Comparison of ENCODE assay signal across 14 cellular contexts in genomic region chr20:32527052-32527446, GRCh38. TPM values are rescaled to one million over a fixed set of nuclear protein-coding genes. Genes with fewer than 3 reads are reported as not detected.
DNase-seq lines count a peak whose midpoint lies in the region; ATAC-seq, FAIRE-seq and TF ChIP-seq lines count a peak whose summit lies in the region.
"Had no signal": no experiment of that assay in that cellular context is flagged by ENCODE, and none has a peak within 500 bp of the region (broad histone marks: within the 10 kb centered on the region; RNA-seq: fewer than 3 reads in every experiment).

No MANE protein-coding gene starts in this region.

- H3K27me3 ChIP-seq in right atrium auricular region (no peaks in the 10 kb centered on the region), right cardiac atrium (ENCODE audit: control insufficient read depth, insufficient read depth) (no peaks in the 10 kb centered on the region), tibial nerve (no peaks in the 10 kb centered on the region)
- H3K27me3 ChIP-seq: adrenal gland, SJSA1 had no signal

- H3K27me3 Mint-ChIP-seq in activated T-cell treated with anti-CD3 and anti-CD28 coated beads, Interleukin-2, amount 50 U/mL, for 72 hours (ENCODE audit: low read depth), result no peaks in the 10 kb centered on the region

- H3K4me1 ChIP-seq in right atrium auricular region (peaks cover 0 to 62% of the 10 kb centered on the region in 2 donors), right cardiac atrium (ENCODE audit: control insufficient read depth, insufficient read depth, low read length) (no peaks in the 10 kb centered on the region), kidney (ENCODE audit: control insufficient read depth in 1 of 2, insufficient read depth in 1 of 2, low read depth in 1 of 2, low read length in 2 of 2) (peaks cover 0 to 13% of the 10 kb centered on the region in 2 donors), tibial nerve (peaks cover 0 to 34% (median 13%) of the 10 kb centered on the region in 4 donors)
- H3K4me1 ChIP-seq: psoas muscle, SJSA1 had no signal

- no peak overlapping the region for H3K9ac ChIP-seq in kidney (ENCODE audit: low read length in 2 of 2)

- peak overlapping the region; percentile 13 to 76 for H3K4me3 Mint-ChIP-seq in activated T-cell treated with anti-CD3 and anti-CD28 coated beads, Interleukin-2, amount 50 U/mL, for 72 hours

- WGBS in right cardiac atrium, result 84% methylated on average over 5 of the region's 5 CpGs
- 85 to 91% methylated on average over 5 of the region's 5 CpGs for WGBS in tibial nerve, 2 donors

- H3K36me3 ChIP-seq in right atrium auricular region (no peaks in the 10 kb centered on the region), kidney (ENCODE audit: control insufficient read depth in 1 of 2, insufficient read depth in 2 of 2, low read length in 2 of 2) (no peaks in the 10 kb centered on the region), tibial nerve (no peaks in the 10 kb centered on the region)
- H3K36me3 ChIP-seq: adrenal gland, SJSA1 had no signal

- peaks cover 73% of the 10 kb centered on the region for H3K4me1 Mint-ChIP-seq in activated T-cell treated with anti-CD3 and anti-CD28 coated beads, Interleukin-2, amount 50 U/mL, for 72 hours (ENCODE audit: low read depth)

- no peak for TF ChIP-seq CTCF in right atrium auricular region (IDR thresholded peaks at IDR 0.05)
- TF ChIP-seq CTCF in kidney (IDR thresholded peaks at IDR 0.05; ENCODE audit: borderline replicate concordance, extremely low read depth, insufficient read depth), result no peak
- TF ChIP-seq CTCF in tibial nerve (IDR thresholded peaks at IDR 0.05), result no peak

- H3K9me3 Mint-ChIP-seq in activated T-cell treated with anti-CD3 and anti-CD28 coated beads, Interleukin-2, amount 50 U/mL, for 72 hours, result no peaks in the 10 kb centered on the region

- intact Hi-C loops in right cardiac atrium (cut with DNase I) (loop anchor here in 2 of 4 donors (5.0 to 10.0 kb wide), 2 partner anchors 55 to 58 kb away; partner anchors contain the start of gene NOL4L (in 1 of the 2)), kidney (cut with DNase I) (no loop called here)

- H3K9me3 ChIP-seq in right atrium auricular region, result no peaks in the 10 kb centered on the region
- no peaks in the 10 kb centered on the region for H3K9me3 ChIP-seq in right cardiac atrium (ENCODE audit: control insufficient read depth, low read length)
- H3K9me3 ChIP-seq in kidney (ENCODE audit: control insufficient read depth in 1 of 2, low read length in 2 of 2), result no peaks in the 10 kb centered on the region
- no peaks in the 10 kb centered on the region for H3K9me3 ChIP-seq in tibial nerve
- H3K9me3 ChIP-seq: adrenal gland, psoas muscle, SJSA1 had no signal

- TF ChIP-seq EP300 in tibial nerve (IDR thresholded peaks at IDR 0.05), result no peak

- TF ChIP-seq POLR2A in tibial nerve (IDR thresholded peaks at IDR 0.05), result no peak

- peak overlapping the region; percentile 65 to 79 for H3K27ac ChIP-seq in right atrium auricular region
- H3K27ac ChIP-seq in right cardiac atrium (ENCODE audit: low read length), result no peak overlapping the region
- H3K27ac ChIP-seq in kidney (ENCODE audit: low read depth in 2 of 2, low read length in 2 of 2), result no peak overlapping the region
- H3K27ac ChIP-seq in tibial nerve, result no peak overlapping the region
- H3K27ac ChIP-seq: psoas muscle, SJSA1 had no signal

- no peak overlapping the region for H3K4me3 ChIP-seq in right atrium auricular region
- H3K4me3 ChIP-seq in right cardiac atrium (ENCODE audit: low read length), result no peak overlapping the region
- no peak overlapping the region for H3K4me3 ChIP-seq in kidney (ENCODE audit: low read length in 2 of 2)
- no peak overlapping the region for H3K4me3 ChIP-seq in tibial nerve
- H3K4me3 ChIP-seq: adrenal gland, psoas muscle, SJSA1 had no signal

- peak overlapping the region; percentile 31 for H3K27ac Mint-ChIP-seq in activated T-cell treated with anti-CD3 and anti-CD28 coated beads, Interleukin-2, amount 50 U/mL, for 72 hours

- FAIRE-seq in kidney (lab: Jason Lieb, UNC), result no peak

- no peak for DNase-seq in right atrium auricular region (ENCODE audit: low spot score)
- no peak for DNase-seq in right cardiac atrium
- DNase-seq in activated T-cell treated with anti-CD3 and anti-CD28 coated beads, Interleukin-2, amount 50 U/mL, for 72 hours, result no peak
- DNase-seq in kidney, result peak; percentile 10
- DNase-seq in AG20443 (ENCODE audit: low spot score), result no peak
- DNase-seq in tibial nerve (ENCODE audit: low spot score in 2 of 2), result no peak
- DNase-seq: activated CD4-positive, CD25-positive, alpha-beta regulatory T cell; adrenal gland; GF-D8; NK-92 treated with Interleukin-12 subunit alpha and Interleukin-12 subunit beta, amount 100 ng/mL, for 24 hours; psoas muscle had no signal

- ATAC-seq in right cardiac atrium, result no peak
- peak in 1 of 2 donors; percentile 22 for ATAC-seq in activated T-cell treated with anti-CD3 and anti-CD28 coated beads, Interleukin-2, amount 50 U/mL, for 72 hours (replicated peaks in 1 of 2)
- no peak for ATAC-seq in GM18519 (IDR thresholded peaks at IDR 0.05; ENCODE audit: low FRiP score, unreplicated experiment)
- ATAC-seq in GM21515 (IDR thresholded peaks at IDR 0.05; ENCODE audit: unreplicated experiment), result no peak
- ATAC-seq: psoas muscle had no signal

- no peaks in the 10 kb centered on the region for H3K36me3 Mint-ChIP-seq in activated T-cell treated with anti-CD3 and anti-CD28 coated beads, Interleukin-2, amount 50 U/mL, for 72 hours (ENCODE audit: insufficient read depth in 2 of 2)

RNA-seq across cellular contexts. Expression of gene NOL4L, which starts 58.1 kb away (rescaled TPM):
- total RNA-seq in right atrium auricular region (10 to 100 TPM in 1 of 2 donors, 1 to 10 TPM in 1; 7.6 to 10.4 TPM), right cardiac atrium (10 to 100 TPM in 1 of 4 donors, 1 to 10 TPM in 3; 6.5 to 10.9 (median 8.0) TPM), kidney (19.4 TPM), tibial nerve (10 to 100 TPM; 11.5 to 22.3 (median 19.9) TPM)
- polyA plus RNA-seq in right cardiac atrium (8.3 TPM), kidney (ENCODE audit: insufficient read depth, low read depth, low replicate concordance) (14.1 TPM)
- total RNA-seq in activated T-cell treated with anti-CD3 and anti-CD28 coated beads, Interleukin-2, amount 50 U/mL, for 72 hours, result 10 to 100 TPM; 28.2 to 30.0 TPM

Comparison
In these comparisons a context has a peak if more than half of its experiments do, and no peak if none do; other contexts are left out.
1. H3K27ac ChIP-seq: peak in right atrium auricular region (2 of 2); none in right cardiac atrium (single experiment), kidney (0 of 2) and tibial nerve (0 of 4).